Comparison of ENCODE assay signal across 2 cellular contexts in genomic region chr20:6765469-6766058, GRCh38.
TF ChIP-seq lines count a peak whose summit lies in the region.

No MANE protein-coding gene starts in this region.

TF ChIP-seq in GM23338, 12 proteins besides CTCF, POLR2A, EP300 and RAD21 (continued from another document):
- TF ChIP-seq ETS1 (IDR thresholded peaks at IDR 0.05) (no peak), EZH2phosphoT487 (IDR thresholded peaks at IDR 0.05; ENCODE audit: unreplicated experiment) (no peak), NANOG (IDR thresholded peaks at IDR 0.05; ENCODE audit: borderline replicate concordance) (no peak), ZNF331 (CRISPR knock-in tag; IDR thresholded peaks at IDR 0.05; ENCODE audit: low read depth) (no peak), REST (IDR thresholded peaks at IDR 0.05; ENCODE audit: unreplicated experiment) (no peak), STAT1 (IDR thresholded peaks at IDR 0.05; ENCODE audit: unreplicated experiment) (no peak), CREB1 (CRISPR knock-in tag; IDR thresholded peaks at IDR 0.05; ENCODE audit: low read depth) (no peak), POLR2AphosphoS5 (IDR thresholded peaks at IDR 0.05; ENCODE audit: low read depth) (no peak), ZNF462 (CRISPR knock-in tag; IDR thresholded peaks at IDR 0.05) (no peak)

TF ChIP-seq in K562, 482 proteins besides CTCF, POLR2A, EP300 and RAD21 (continued from another document):
- TF ChIP-seq E2F8 (IDR thresholded peaks at IDR 0.05; ENCODE audit: low read depth, partially characterized antibody) (no peak), ZNF384 (IDR thresholded peaks at IDR 0.05; ENCODE audit: low read depth, low read length) (peak; percentile 54; the same call in 1 of the 2 replicates), RBFOX2 (IDR thresholded peaks at IDR 0.05; ENCODE audit: low read depth, low read length) (no peak)
TF ChIP-seq in K562: peak in this region for 1.
